In genomic region chr5:130323804-130324454, GRCh38 we compare ENCODE assay signal across 10 cellular contexts.
A peak's percentile ranks its signal among the peaks of the same experiment; 100 is the strongest.
DNase-seq lines count a peak whose midpoint lies in the region; ATAC-seq, FAIRE-seq and TF ChIP-seq lines count a peak whose summit lies in the region.
"Had no signal": no experiment of that assay in that cellular context is flagged by ENCODE, and none has a peak within 500 bp of the region (broad histone marks: within the 10 kb centered on the region; RNA-seq: fewer than 3 reads in every experiment).

No MANE protein-coding gene starts in this region.

- no peaks in the 10 kb centered on the region for H3K27me3 Mint-ChIP-seq in natural killer cell treated with Interleukin-12 subunit alpha and Interleukin-12 subunit beta and Interleukin-15 and Interleukin-18, amount 100 ng/mL, for 72 hours

- no peak for TF ChIP-seq POLR2A in sigmoid colon (IDR thresholded peaks at IDR 0.05)

- TF ChIP-seq CTCF in GM12865 (IDR thresholded peaks at IDR 0.05; ENCODE audit: insufficient read depth, low read depth, low read length, missing control alignments) = no peak
- no peak for TF ChIP-seq CTCF in bronchial epithelial cell (IDR thresholded peaks at IDR 0.05; ENCODE audit: insufficient read depth, low read length, severe bottlenecking)
- TF ChIP-seq CTCF in sigmoid colon (IDR thresholded peaks at IDR 0.05) = no peak
- no peak for TF ChIP-seq CTCF in BE2C (IDR thresholded peaks at IDR 0.05; ENCODE audit: low read depth, low read length)

- H3K4me3 ChIP-seq in GM12865 (ENCODE audit: low read depth, low read length) (no peak overlapping the region), bronchial epithelial cell (ENCODE audit: low read depth, low read length) (no peak overlapping the region), sigmoid colon (no peak overlapping the region), BE2C (ENCODE audit: low read depth, low read length) (no peak overlapping the region)

- H3K4me1 Mint-ChIP-seq in natural killer cell treated with Interleukin-12 subunit alpha and Interleukin-12 subunit beta and Interleukin-15 and Interleukin-18, amount 100 ng/mL, for 72 hours (ENCODE audit: low read depth in 2 of 2) = peaks cover 0 to 3% of the 10 kb centered on the region in 2 donors
- H3K4me1 Mint-ChIP-seq: CD8-positive, alpha-beta memory T cell had no signal

- no peak overlapping the region for H3K27ac ChIP-seq in sigmoid colon

- no peak overlapping the region for H3K27ac Mint-ChIP-seq in natural killer cell treated with Interleukin-12 subunit alpha and Interleukin-12 subunit beta and Interleukin-15 and Interleukin-18, amount 100 ng/mL, for 72 hours
- H3K27ac Mint-ChIP-seq: CD8-positive, alpha-beta memory T cell had no signal

- no peak overlapping the region for H3K4me3 Mint-ChIP-seq in natural killer cell treated with Interleukin-12 subunit alpha and Interleukin-12 subunit beta and Interleukin-15 and Interleukin-18, amount 100 ng/mL, for 72 hours
- H3K4me3 Mint-ChIP-seq: CD8-positive, alpha-beta memory T cell had no signal

- DNase-seq in GM12865 (ENCODE audit: low read depth) (peak; percentile 76), bronchial epithelial cell (ENCODE audit: low read depth) (peak; percentile 96), NCI-H526 (lab: John Stamatoyannopoulos, UW) (no peak), sigmoid colon (no peak), BE2C (no peak)
- no peak for DNase-seq in natural killer cell treated with Interleukin-12 subunit alpha and Interleukin-12 subunit beta and Interleukin-15 and Interleukin-18, amount 100 ng/mL, for 72 hours (ENCODE audit: low spot score)
- DNase-seq: activated CD4-positive, alpha-beta T cell treated with anti-CD3 and anti-CD28 coated beads for 1 hour; CD8-positive, alpha-beta memory T cell had no signal

- no peaks in the 10 kb centered on the region for H3K9me3 ChIP-seq in sigmoid colon
- no peaks in the 10 kb centered on the region for H3K9me3 ChIP-seq in BE2C

- H3K36me3 ChIP-seq in bronchial epithelial cell (ENCODE audit: control insufficient read depth, insufficient read depth, low read length) (no peaks in the 10 kb centered on the region), sigmoid colon (no peaks in the 10 kb centered on the region), BE2C (no peaks in the 10 kb centered on the region)

- ATAC-seq in GM21576 (IDR thresholded peaks at IDR 0.05; ENCODE audit: unreplicated experiment) (peak; percentile 100), HG03521 (IDR thresholded peaks at IDR 0.05; ENCODE audit: unreplicated experiment) (peak; percentile 100)
- no peak for ATAC-seq in natural killer cell treated with Interleukin-12 subunit alpha and Interleukin-12 subunit beta and Interleukin-15 and Interleukin-18, amount 100 ng/mL, for 72 hours

- FAIRE-seq in bronchial epithelial cell (lab: Jason Lieb, UNC) = no peak

- no peaks in the 10 kb centered on the region for H3K36me3 Mint-ChIP-seq in natural killer cell treated with Interleukin-12 subunit alpha and Interleukin-12 subunit beta and Interleukin-15 and Interleukin-18, amount 100 ng/mL, for 72 hours
- H3K36me3 Mint-ChIP-seq: CD8-positive, alpha-beta memory T cell had no signal

- TF ChIP-seq EP300 in sigmoid colon (IDR thresholded peaks at IDR 0.05) = no peak

- peaks cover 6% of the 10 kb centered on the region for H3K9me3 Mint-ChIP-seq in natural killer cell treated with Interleukin-12 subunit alpha and Interleukin-12 subunit beta and Interleukin-15 and Interleukin-18, amount 100 ng/mL, for 72 hours

- H3K4me1 ChIP-seq in sigmoid colon = peaks cover 0 to 10% (median 3%) of the 10 kb centered on the region in 4 donors
- no peaks in the 10 kb centered on the region for H3K4me1 ChIP-seq in BE2C

- intact Hi-C loops in sigmoid colon (cut with DNase I) = no loop called here

- 53 to 76% methylated on average over 3 of the region's 3 CpGs for WGBS in sigmoid colon, 2 donors

- H3K27me3 ChIP-seq in bronchial epithelial cell (ENCODE audit: control insufficient read depth, insufficient read depth, low read length) (no peaks in the 10 kb centered on the region), sigmoid colon (no peaks in the 10 kb centered on the region), BE2C (no peaks in the 10 kb centered on the region)

Comparison
In these comparisons a context has a peak if more than half of its experiments do, and no peak if none do; other contexts are left out.
1. DNase-seq: peak in GM12865 (single experiment) and bronchial epithelial cell (single experiment); none in NCI-H526 (0 of 2), natural killer cell treated with Interleukin-12 subunit alpha and Interleukin-12 subunit beta and Interleukin-15 and Interleukin-18, amount 100 ng/mL, for 72 hours (single experiment), sigmoid colon (single experiment) and BE2C (single experiment).
2. ATAC-seq: peak in GM21576 (single experiment) and HG03521 (single experiment); none in natural killer cell treated with Interleukin-12 subunit alpha and Interleukin-12 subunit beta and Interleukin-15 and Interleukin-18, amount 100 ng/mL, for 72 hours (0 of 2).